38 cellular contexts compared by ENCODE assay signal in genomic region chr15:43256341-43256740, GRCh38. TPM values are rescaled to one million over a fixed set of nuclear protein-coding genes. Genes with fewer than 3 reads are reported as not detected.
"Had no signal": no experiment of that assay in that cellular context is flagged by ENCODE, and none has a peak within 500 bp of the region (broad histone marks: within the 10 kb centered on the region; RNA-seq: fewer than 3 reads in every experiment).

No MANE protein-coding gene starts in this region.

- H3K27me3 Mint-ChIP-seq: activated B cell treated with CpG ODN at 0.5 μM for 24 hours; activated CD4-positive, alpha-beta T cell treated with anti-CD3 and anti-CD28 coated beads, Interleukin-2, amount 10 ng/mL, durations not matched to agents 24 days and 14 days; activated CD8-positive, alpha-beta T cell treated with anti-CD3 and anti-CD28 coated beads for 36 hours; activated naive CD8-positive, alpha-beta T cell treated with anti-CD3 and anti-CD28 coated beads for 36 hours had no signal

- DNase-seq: activated B cell treated with CpG ODN at 0.5 μM for 24 hours; activated CD4-positive, alpha-beta memory T cell treated with anti-CD3 and anti-CD28 coated beads for 36 hours; activated CD4-positive, alpha-beta T cell treated with anti-CD3 and anti-CD28 coated beads for 4 hours; activated CD4-positive, alpha-beta T cell treated with anti-CD3 and anti-CD28 coated beads, Interleukin-2, amount 10 ng/mL, durations not matched to agents 24 days and 14 days; activated CD4-positive, alpha-beta T cell treated with anti-CD3 and anti-CD28 coated beads, Interleukin-2, amount 50 U/mL, for 1 hour; activated CD4-positive, alpha-beta T cell treated with anti-CD3 and anti-CD28 coated beads, Interleukin-2, amount 50 U/mL, for 4 hours; activated CD4-positive, CD25-positive, alpha-beta regulatory T cell treated with anti-CD3 and anti-CD28 coated beads, Interleukin-2, amount 50 U/mL, for 72 hours; activated CD8-positive, alpha-beta T cell treated with anti-CD3 and anti-CD28 coated beads for 36 hours; activated effector memory CD4-positive, alpha-beta T cell treated with anti-CD3 and anti-CD28 coated beads, Interleukin-2, amount 50 U/mL, for 16 hours; activated gamma-delta T cell treated with Interleukin-2 at 50 U/mL for 16 hours; activated naive CD4-positive, alpha-beta T cell; activated naive CD4-positive, alpha-beta T cell treated with anti-CD3 and anti-CD28 coated beads for 36 hours; activated naive CD4-positive, alpha-beta T cell treated with anti-CD3 and anti-CD28 coated beads, Interleukin-2, amount 50 U/mL, for 16 hours; activated naive CD8-positive, alpha-beta T cell treated with anti-CD3 and anti-CD28 coated beads for 36 hours; activated T-cell treated with anti-CD3 and anti-CD28 coated beads for 4 hours; activated T-cell treated with anti-CD3 and anti-CD28 coated beads, Interleukin-2, amount 50 U/mL, for 1 hour; activated T-cell treated with anti-CD3 and anti-CD28 coated beads, Interleukin-2, amount 50 U/mL, for 4 hours; activated T-cell treated with anti-CD3 and anti-CD28 coated beads, Interleukin-2, amount 50 U/mL, for 72 hours; adrenal gland; amniotic stem cell; aorta; body of pancreas; brain microvascular endothelial cell; central memory CD4-positive, alpha-beta T cell; SW 1271; T-helper 1 cell; T-helper 2 cell; T-helper 9 cell had no signal

- H3K9me3 ChIP-seq: adrenal gland, body of pancreas, breast epithelium had no signal

- H3K27ac Mint-ChIP-seq: activated B cell treated with CpG ODN at 0.5 μM for 24 hours; activated CD4-positive, alpha-beta memory T cell treated with anti-CD3 and anti-CD28 coated beads for 36 hours; activated CD4-positive, alpha-beta T cell treated with anti-CD3 and anti-CD28 coated beads, Interleukin-2, amount 10 ng/mL, durations not matched to agents 24 days and 14 days; activated CD8-positive, alpha-beta T cell treated with anti-CD3 and anti-CD28 coated beads for 36 hours; activated naive CD4-positive, alpha-beta T cell treated with anti-CD3 and anti-CD28 coated beads for 36 hours; activated naive CD4-positive, alpha-beta T cell treated with anti-CD3 and anti-CD28 coated beads, Interleukin-2, amount 50 U/mL, for 72 hours; activated naive CD8-positive, alpha-beta T cell treated with anti-CD3 and anti-CD28 coated beads for 36 hours; activated T-cell treated with anti-CD3 and anti-CD28 coated beads, Interleukin-2, amount 50 U/mL, for 72 hours; activated T-helper 1 cell treated with anti-CD3 and anti-CD28 coated beads, Interleukin-12 subunit alpha, Interleukin-12 subunit beta, Interleukin-2, Interleukin-4 antibody, amounts not matched to agents 30 ng/mL and 10 ng/mL and 1 ng/mL, durations not matched to agents 14 hours and 24 hours and 36 hours; activated T-helper 17 cell treated with anti-CD3 and anti-CD28 coated beads, Interleukin-2, amount 50 U/mL, for 72 hours; T-helper 1 cell treated with Interleukin-12 subunit alpha and Interleukin-12 subunit beta and Interleukin-4 antibody, amounts not matched to agents 30 μg/mL and 1 μg/mL, for 36 hours; T-helper 2 cell treated with Interferon-gamma antibody and Interleukin-4, amounts not matched to agents 5 μg/mL and 100 μg/mL, for 36 hours had no signal

- H3K4me3 Mint-ChIP-seq: activated B cell treated with CpG ODN at 0.5 μM for 24 hours; activated CD4-positive, alpha-beta memory T cell treated with anti-CD3 and anti-CD28 coated beads for 36 hours; activated CD4-positive, alpha-beta T cell treated with anti-CD3 and anti-CD28 coated beads, Interleukin-2, amount 10 ng/mL, durations not matched to agents 24 days and 14 days; activated CD8-positive, alpha-beta T cell treated with anti-CD3 and anti-CD28 coated beads for 36 hours; activated naive CD4-positive, alpha-beta T cell treated with anti-CD3 and anti-CD28 coated beads for 36 hours; activated naive CD8-positive, alpha-beta T cell treated with anti-CD3 and anti-CD28 coated beads for 36 hours; activated T-cell treated with anti-CD3 and anti-CD28 coated beads, Interleukin-2, amount 50 U/mL, for 4 hours; activated T-cell treated with anti-CD3 and anti-CD28 coated beads, Interleukin-2, amount 50 U/mL, for 72 hours; activated T-helper 1 cell treated with anti-CD3 and anti-CD28 coated beads, Interleukin-12 subunit alpha, Interleukin-12 subunit beta, Interleukin-2, Interleukin-4 antibody, amounts not matched to agents 30 ng/mL and 10 ng/mL and 1 ng/mL, durations not matched to agents 14 hours and 24 hours and 36 hours; activated T-helper 17 cell treated with anti-CD3 and anti-CD28 coated beads, Interleukin-2, amount 50 U/mL, for 72 hours; T-helper 1 cell treated with Interleukin-12 subunit alpha and Interleukin-12 subunit beta and Interleukin-4 antibody, amounts not matched to agents 30 μg/mL and 1 μg/mL, for 36 hours; T-helper 2 cell treated with Interferon-gamma antibody and Interleukin-4, amounts not matched to agents 5 μg/mL and 100 μg/mL, for 36 hours had no signal

- H3K36me3 Mint-ChIP-seq: activated CD4-positive, alpha-beta memory T cell treated with anti-CD3 and anti-CD28 coated beads for 36 hours; activated naive CD4-positive, alpha-beta T cell treated with anti-CD3 and anti-CD28 coated beads, Interleukin-2, amount 50 U/mL, for 72 hours; activated naive CD8-positive, alpha-beta T cell treated with anti-CD3 and anti-CD28 coated beads for 36 hours had no signal

- H3K27ac ChIP-seq: adrenal gland, body of pancreas, brain microvascular endothelial cell, breast epithelium, VCaP had no signal

- H3K4me1 ChIP-seq: adrenal gland, body of pancreas, breast epithelium had no signal

- H3K4me3 ChIP-seq: adrenal gland, body of pancreas, breast epithelium had no signal

- H3K9me3 Mint-ChIP-seq: activated B cell treated with CpG ODN at 0.5 μM for 24 hours; activated CD4-positive, alpha-beta memory T cell treated with anti-CD3 and anti-CD28 coated beads for 36 hours; activated CD8-positive, alpha-beta T cell treated with anti-CD3 and anti-CD28 coated beads for 36 hours; activated naive CD4-positive, alpha-beta T cell treated with anti-CD3 and anti-CD28 coated beads for 36 hours; activated naive CD4-positive, alpha-beta T cell treated with anti-CD3 and anti-CD28 coated beads, Interleukin-2, amount 50 U/mL, for 72 hours; activated naive CD8-positive, alpha-beta T cell treated with anti-CD3 and anti-CD28 coated beads for 36 hours; activated T-cell treated with anti-CD3 and anti-CD28 coated beads, Interleukin-2, amount 50 U/mL, for 4 hours; activated T-helper 1 cell treated with anti-CD3 and anti-CD28 coated beads, Interleukin-12 subunit alpha, Interleukin-12 subunit beta, Interleukin-2, Interleukin-4 antibody, amounts not matched to agents 30 ng/mL and 10 ng/mL and 1 ng/mL, durations not matched to agents 14 hours and 24 hours and 36 hours; activated T-helper 17 cell treated with anti-CD3 and anti-CD28 coated beads, Interleukin-2, amount 50 U/mL, for 72 hours; T-helper 1 cell treated with Interleukin-12 subunit alpha and Interleukin-12 subunit beta and Interleukin-4 antibody, amounts not matched to agents 30 μg/mL and 1 μg/mL, for 36 hours; T-helper 2 cell treated with Interferon-gamma antibody and Interleukin-4, amounts not matched to agents 5 μg/mL and 100 μg/mL, for 36 hours had no signal

- ATAC-seq: activated CD8-positive, alpha-beta T cell treated with anti-CD3 and anti-CD28 coated beads for 36 hours; activated naive CD4-positive, alpha-beta T cell treated with anti-CD3 and anti-CD28 coated beads, Interleukin-2, amount 50 U/mL, for 72 hours; activated T-cell treated with anti-CD3 and anti-CD28 coated beads, Interleukin-2, amount 50 U/mL, for 4 hours; activated T-cell treated with anti-CD3 and anti-CD28 coated beads, Interleukin-2, amount 50 U/mL, for 72 hours; activated T-helper 17 cell treated with anti-CD3 and anti-CD28 coated beads, Interleukin-2, amount 50 U/mL, for 72 hours; body of pancreas had no signal

- H3K27me3 ChIP-seq: adrenal gland, body of pancreas, breast epithelium had no signal

- H3K36me3 ChIP-seq: adrenal gland, brain microvascular endothelial cell, breast epithelium had no signal

RNA-seq across cellular contexts. Expression of gene TGM5, which starts 10.4 kb away (rescaled TPM):
- total RNA-seq: activated CD4-positive, alpha-beta memory T cell treated with anti-CD3 and anti-CD28 coated beads for 36 hours; activated CD4-positive, alpha-beta T cell treated with anti-CD3 and anti-CD28 coated beads, Interleukin-2, amount 10 ng/mL, durations not matched to agents 24 days and 14 days; activated naive CD4-positive, alpha-beta T cell treated with anti-CD3 and anti-CD28 coated beads for 36 hours; activated T-cell treated with anti-CD3 and anti-CD28 coated beads, Interleukin-2, amount 50 U/mL, for 4 hours; activated T-cell treated with anti-CD3 and anti-CD28 coated beads, Interleukin-2, amount 50 U/mL, for 72 hours; activated T-helper 1 cell treated with anti-CD3 and anti-CD28 coated beads, Interleukin-12 subunit alpha, Interleukin-12 subunit beta, Interleukin-2, Interleukin-4 antibody, amounts not matched to agents 30 ng/mL and 10 ng/mL and 1 ng/mL, durations not matched to agents 14 hours and 24 hours and 36 hours; body of pancreas; cardiac septum; cerebellum had no signal

RNA-seq across cellular contexts. Expression of gene EPB42, which starts 35.5 kb away (rescaled TPM):
- total RNA-seq: activated B cell treated with CpG ODN at 0.5 μM for 24 hours; activated CD4-positive, alpha-beta memory T cell treated with anti-CD3 and anti-CD28 coated beads for 36 hours; activated CD4-positive, alpha-beta T cell treated with anti-CD3 and anti-CD28 coated beads, Interleukin-2, amount 10 ng/mL, durations not matched to agents 24 days and 14 days; activated CD8-positive, alpha-beta T cell treated with anti-CD3 and anti-CD28 coated beads for 36 hours; activated naive CD4-positive, alpha-beta T cell treated with anti-CD3 and anti-CD28 coated beads for 36 hours; activated naive CD4-positive, alpha-beta T cell treated with anti-CD3 and anti-CD28 coated beads, Interleukin-2, amount 50 U/mL, for 72 hours; activated naive CD8-positive, alpha-beta T cell treated with anti-CD3 and anti-CD28 coated beads for 36 hours; activated T-cell treated with anti-CD3 and anti-CD28 coated beads, Interleukin-2, amount 50 U/mL, for 4 hours; activated T-cell treated with anti-CD3 and anti-CD28 coated beads, Interleukin-2, amount 50 U/mL, for 72 hours; activated T-helper 1 cell treated with anti-CD3 and anti-CD28 coated beads, Interleukin-12 subunit alpha, Interleukin-12 subunit beta, Interleukin-2, Interleukin-4 antibody, amounts not matched to agents 30 ng/mL and 10 ng/mL and 1 ng/mL, durations not matched to agents 14 hours and 24 hours and 36 hours; activated T-helper 17 cell treated with anti-CD3 and anti-CD28 coated beads, Interleukin-2, amount 50 U/mL, for 72 hours; astrocyte; body of pancreas had no signal

RNA-seq across cellular contexts. Expression of gene TGM7, which starts 45.7 kb away (rescaled TPM):
- total RNA-seq: activated B cell treated with CpG ODN at 0.5 μM for 24 hours; activated CD4-positive, alpha-beta memory T cell treated with anti-CD3 and anti-CD28 coated beads for 36 hours; activated CD4-positive, alpha-beta T cell treated with anti-CD3 and anti-CD28 coated beads, Interleukin-2, amount 10 ng/mL, durations not matched to agents 24 days and 14 days; activated CD8-positive, alpha-beta T cell treated with anti-CD3 and anti-CD28 coated beads for 36 hours; activated naive CD4-positive, alpha-beta T cell treated with anti-CD3 and anti-CD28 coated beads for 36 hours; activated naive CD4-positive, alpha-beta T cell treated with anti-CD3 and anti-CD28 coated beads, Interleukin-2, amount 50 U/mL, for 72 hours; activated naive CD8-positive, alpha-beta T cell treated with anti-CD3 and anti-CD28 coated beads for 36 hours; activated T-cell treated with anti-CD3 and anti-CD28 coated beads, Interleukin-2, amount 50 U/mL, for 4 hours; activated T-cell treated with anti-CD3 and anti-CD28 coated beads, Interleukin-2, amount 50 U/mL, for 72 hours; activated T-helper 1 cell treated with anti-CD3 and anti-CD28 coated beads, Interleukin-12 subunit alpha, Interleukin-12 subunit beta, Interleukin-2, Interleukin-4 antibody, amounts not matched to agents 30 ng/mL and 10 ng/mL and 1 ng/mL, durations not matched to agents 14 hours and 24 hours and 36 hours; activated T-helper 17 cell treated with anti-CD3 and anti-CD28 coated beads, Interleukin-2, amount 50 U/mL, for 72 hours; adrenal gland; aorta; astrocyte; body of pancreas; breast epithelium; cardiac septum; cerebellum had no signal
